8 cellular contexts compared by ENCODE assay signal in genomic region chr1:22861764-22862440, GRCh38.
DNase-seq lines count a peak whose midpoint lies in the region; ATAC-seq and TF ChIP-seq lines count a peak whose summit lies in the region.

No MANE protein-coding gene starts in this region.

- peaks cover 0 to 2% (median 0%) of the 10 kb centered on the region in 7 donors for H3K4me1 Mint-ChIP-seq in naive thymus-derived CD4-positive, alpha-beta T cell

- TF ChIP-seq CTCF in GM12865 (IDR thresholded peaks at IDR 0.05; ENCODE audit: insufficient read depth, low read depth, low read length, missing control alignments) (peak; percentile 61), fibroblast of the aortic adventitia (IDR thresholded peaks at IDR 0.05; ENCODE audit: insufficient read depth, low read length) (peak; percentile 98)

- DNase-seq in AG08396 (ENCODE audit: low spot score) (peak; percentile 83), GM12865 (ENCODE audit: low read depth) (peak; percentile 19), RKO (ENCODE audit: low spot score) (peak; percentile 19), fibroblast of the aortic adventitia (ENCODE audit: low read depth) (peak; percentile 83), posterior cingulate gyrus (peak in 6 of 10 donors; percentile 44 to 93 (median 58)), NCI-H2171 (lab: John Stamatoyannopoulos, UW) (no peak)
- DNase-seq in naive thymus-derived CD4-positive, alpha-beta T cell = no peak
- DNase-seq in NK-92 treated with Interleukin-12 subunit alpha and Interleukin-12 subunit beta, amount 100 ng/mL, for 24 hours (lab: John Stamatoyannopoulos, UW) = no peak

- no peak overlapping the region for H3K27ac ChIP-seq in naive thymus-derived CD4-positive, alpha-beta T cell (ENCODE audit: low read depth, low read length)

- H3K4me3 ChIP-seq in GM12865 (ENCODE audit: low read depth, low read length) (no peak overlapping the region), fibroblast of the aortic adventitia (ENCODE audit: low read depth, low read length) (no peak overlapping the region)
- H3K4me3 ChIP-seq in naive thymus-derived CD4-positive, alpha-beta T cell (ENCODE audit: low read length) = no peak overlapping the region

- peaks cover 0 to 9% (median under 1%) of the 10 kb centered on the region in 5 donors for H3K27me3 Mint-ChIP-seq in naive thymus-derived CD4-positive, alpha-beta T cell

- no peak overlapping the region for H3K4me3 Mint-ChIP-seq in naive thymus-derived CD4-positive, alpha-beta T cell

- H3K36me3 Mint-ChIP-seq in naive thymus-derived CD4-positive, alpha-beta T cell = no peaks in the 10 kb centered on the region

- no peak for ATAC-seq in naive thymus-derived CD4-positive, alpha-beta T cell

- H3K27me3 ChIP-seq in naive thymus-derived CD4-positive, alpha-beta T cell (ENCODE audit: control insufficient read depth in 2 of 2, insufficient read depth in 2 of 2, low read length in 2 of 2) = no peaks in the 10 kb centered on the region

- POLR2A ChIA-PET in naive thymus-derived CD4-positive, alpha-beta T cell (lab: Charles Lee) = no interaction called here

- H3K9me3 ChIP-seq in naive thymus-derived CD4-positive, alpha-beta T cell (ENCODE audit: control insufficient read depth in 2 of 3, low read length in 3 of 3) = no peaks in the 10 kb centered on the region

- CTCF ChIA-PET in naive thymus-derived CD4-positive, alpha-beta T cell (lab: Charles Lee) = no interaction called here

- intact Hi-C loops in posterior cingulate gyrus (cut with DNase I) = loop anchor here (1.0 to 2.0 kb wide), 2 partner anchors 43 to 158 kb away; no protein-coding TSS in a partner anchor
- intact Hi-C loops in naive thymus-derived CD4-positive, alpha-beta T cell (cut with micrococcal nuclease) = no loop called here

- no peaks in the 10 kb centered on the region for H3K4me1 ChIP-seq in naive thymus-derived CD4-positive, alpha-beta T cell (ENCODE audit: control insufficient read depth in 2 of 2, insufficient read depth in 2 of 2, low read length in 2 of 2)

- H3K36me3 ChIP-seq in naive thymus-derived CD4-positive, alpha-beta T cell (ENCODE audit: control insufficient read depth in 2 of 3, insufficient read depth in 3 of 3, low read length in 3 of 3) = no peaks in the 10 kb centered on the region

- H3K9me3 Mint-ChIP-seq in naive thymus-derived CD4-positive, alpha-beta T cell = peaks cover 0 to 2% (median 0%) of the 10 kb centered on the region in 11 donors

- no peak overlapping the region for H3K27ac Mint-ChIP-seq in naive thymus-derived CD4-positive, alpha-beta T cell

Comparison
In these comparisons a context has a peak if more than half of its experiments do, and no peak if none do; other contexts are left out.
1. DNase-seq: peak in AG08396 (single experiment), GM12865 (single experiment), RKO (single experiment), fibroblast of the aortic adventitia (single experiment) and posterior cingulate gyrus (6 of 10); none in naive thymus-derived CD4-positive, alpha-beta T cell (0 of 9), NK-92 treated with Interleukin-12 subunit alpha and Interleukin-12 subunit beta, amount 100 ng/mL, for 24 hours (single experiment) and NCI-H2171 (single experiment).